In genomic region chr4:75779059-75779757, GRCh38 we compare ENCODE assay signal across 25 cellular contexts. TPM values are rescaled to one million over a fixed set of nuclear protein-coding genes. Genes with fewer than 3 reads are reported as not detected.
DNase-seq lines count a peak whose midpoint lies in the region; ATAC-seq and TF ChIP-seq lines count a peak whose summit lies in the region.
"Had no signal": no experiment of that assay in that cellular context is flagged by ENCODE, and none has a peak within 500 bp of the region (broad histone marks: within the 10 kb centered on the region; RNA-seq: fewer than 3 reads in every experiment).

No MANE protein-coding gene starts in this region.

- CTCF ChIA-PET in CD4-positive, alpha-beta memory T cell (lab: Charles Lee; ENCODE audit: partially characterized antibody): interaction anchor here (0.6 kb wide), 1 partner anchor 31 kb away, joined by 3 read pairs; no protein-coding TSS in a partner anchor
- CTCF ChIA-PET in WTC11 (lab: Charles Lee): no interaction called here

- no peak overlapping the region for H3K4me2 ChIP-seq in GM23338
- H3K4me2 ChIP-seq: BLaER1 had no signal

- H3K79me2 ChIP-seq in GM23338 (replicated peaks; ENCODE audit: insufficient read depth): no peaks in the 10 kb centered on the region; the same call in 1 of the 2 replicates

- 0 out of 2 replicates have a peak, but pooled peaks cover 2% of the 10 kb centered on the region for H3F3A ChIP-seq in GM23338 (replicated peaks; ENCODE audit: low read depth)

- DNase-seq in CD4-positive, alpha-beta memory T cell: no peak
- DNase-seq in WTC11 (ENCODE audit: low spot score) (no peak), GM23338 (ENCODE audit: low spot score) (no peak), 8988T (no peak), mucosa of gallbladder (ENCODE audit: low spot score) (no peak), T-helper 17 cell (no peak)
- DNase-seq: activated CD4-positive, alpha-beta T cell treated with anti-CD3 and anti-CD28 coated beads for 4 hours; aorta; colonic mucosa; effector CD8-positive, alpha-beta T cell; GOT3; KG1; midbrain; NCI-H1417; NCI-H2081 treated with DMSO at 0.1 percent for 48 hours; nephron progenitor cell; OCI-M1; stimulated activated naive CD8-positive, alpha-beta T cell treated with anti-CD3 and anti-CD28 coated beads, Interleukin-15, Interleukin-2, amounts not matched to agents 100 U/mL and 50 U/mL, for 24 hours; testis had no signal

- H3K4me3 Mint-ChIP-seq in CD4-positive, alpha-beta memory T cell: no peak overlapping the region
- no peak overlapping the region for H3K4me3 Mint-ChIP-seq in WTC11
- no peak overlapping the region for H3K4me3 Mint-ChIP-seq in GM23338
- H3K4me3 Mint-ChIP-seq in T-helper 17 cell: no peak overlapping the region
- H3K4me3 Mint-ChIP-seq: activated naive CD8-positive, alpha-beta T cell; nephron progenitor cell had no signal

- H3K4me1 ChIP-seq in CD4-positive, alpha-beta memory T cell (ENCODE audit: insufficient read depth, low read length): no peaks in the 10 kb centered on the region
- H3K4me1 ChIP-seq in GM23338 (ENCODE audit: insufficient read depth): no peaks in the 10 kb centered on the region
- H3K4me1 ChIP-seq: BLaER1, colonic mucosa, testis had no signal

- ATAC-seq in GM18861 (IDR thresholded peaks at IDR 0.05; ENCODE audit: unreplicated experiment) (peak; percentile 47), GM21786 (IDR thresholded peaks at IDR 0.05; ENCODE audit: unreplicated experiment) (peak; percentile 38), WTC11 (no peak), GM23338 (no peak), T-helper 17 cell (no peak)
- ATAC-seq: SK-N-SH treated with all-trans-retinoic acid at 6 μM for 48 hours; stimulated activated naive CD8-positive, alpha-beta T cell treated with anti-CD3 and anti-CD28 coated beads, Interleukin-15, Interleukin-2, amounts not matched to agents 100 U/mL and 50 U/mL, for 24 hours had no signal

- no peaks in the 10 kb centered on the region; the same call in 1 of the 2 replicates for H4K20me1 ChIP-seq in GM23338 (replicated peaks; ENCODE audit: insufficient read depth)
- H4K20me1 ChIP-seq: BLaER1 had no signal

- no peaks in the 10 kb centered on the region for H3K27me3 ChIP-seq in CD4-positive, alpha-beta memory T cell (ENCODE audit: insufficient read depth, low read length)
- H3K27me3 ChIP-seq in GM23338 (ENCODE audit: insufficient read depth): no peaks in the 10 kb centered on the region
- H3K27me3 ChIP-seq: BLaER1, colonic mucosa, testis had no signal

- no peaks in the 10 kb centered on the region for H3K9me3 ChIP-seq in CD4-positive, alpha-beta memory T cell (ENCODE audit: control insufficient read depth in 1 of 2, low read length in 2 of 2)
- no peaks in the 10 kb centered on the region for H3K9me3 ChIP-seq in T-helper 17 cell (ENCODE audit: control insufficient read depth, low read length, poor library complexity, severe bottlenecking)
- H3K9me3 ChIP-seq: colonic mucosa, testis had no signal

- no peaks in the 10 kb centered on the region for H3K27me3 Mint-ChIP-seq in CD4-positive, alpha-beta memory T cell
- H3K27me3 Mint-ChIP-seq in WTC11 (ENCODE audit: low read depth) (no peaks in the 10 kb centered on the region), GM23338 (ENCODE audit: insufficient read depth, low read depth, poor library complexity) (no peaks in the 10 kb centered on the region), T-helper 17 cell (no peaks in the 10 kb centered on the region)
- H3K27me3 Mint-ChIP-seq: activated naive CD8-positive, alpha-beta T cell had no signal

- peaks cover 27% of the 10 kb centered on the region for H3K36me3 ChIP-seq in CD4-positive, alpha-beta memory T cell (ENCODE audit: insufficient read depth, low read length)
- peaks cover 85% of the 10 kb centered on the region for H3K36me3 ChIP-seq in GM23338 (ENCODE audit: insufficient read depth)

- H3K36me3 Mint-ChIP-seq in CD4-positive, alpha-beta memory T cell: peaks cover 54 to 75% of the 10 kb centered on the region in 2 donors
- H3K36me3 Mint-ChIP-seq in WTC11 (peaks cover 78% of the 10 kb centered on the region), GM23338 (ENCODE audit: low read depth) (peaks cover 54% of the 10 kb centered on the region), T-helper 17 cell (ENCODE audit: low read depth) (peaks cover 29% of the 10 kb centered on the region)

- intact Hi-C loops in CD4-positive, alpha-beta memory T cell (cut with micrococcal nuclease): no loop called here

- POLR2A ChIA-PET in CD4-positive, alpha-beta memory T cell (lab: Charles Lee; ENCODE audit: partially characterized antibody): no interaction called here
- POLR2A ChIA-PET in WTC11 (lab: Charles Lee): no interaction called here

- TF ChIP-seq CTCF in WTC11 (IDR thresholded peaks at IDR 0.05) (no peak), GM23338 (conservative IDR thresholded peaks at IDR 0.05; ENCODE audit: low read depth in 2 of 2) (no peak)

- no peaks in the 10 kb centered on the region for H3K9me2 ChIP-seq in GM23338 (ENCODE audit: insufficient read depth)

- H3K4me3 ChIP-seq in CD4-positive, alpha-beta memory T cell (ENCODE audit: low read length in 2 of 2): no peak overlapping the region
- H3K4me3 ChIP-seq in GM23338: no peak overlapping the region
- H3K4me3 ChIP-seq: BLaER1, colonic mucosa, testis had no signal

- no peak overlapping the region for H3K27ac ChIP-seq in CD4-positive, alpha-beta memory T cell (ENCODE audit: low read depth, low read length)
- H3K27ac ChIP-seq in GM23338 (ENCODE audit: low read depth): no peak overlapping the region
- H3K27ac ChIP-seq: BLaER1, colonic mucosa, testis had no signal

- peak overlapping the region in 6 of 7 donors; percentile 9 to 78 (median 45) for H3K27ac Mint-ChIP-seq in CD4-positive, alpha-beta memory T cell
- H3K27ac Mint-ChIP-seq in WTC11: peak overlapping the region; percentile 6; the same call in 1 of the 2 replicates
- no peak overlapping the region for H3K27ac Mint-ChIP-seq in GM23338
- H3K27ac Mint-ChIP-seq in T-helper 17 cell: no peak overlapping the region
- H3K27ac Mint-ChIP-seq: activated naive CD8-positive, alpha-beta T cell; activated T-helper 2 cell treated with anti-CD3 and anti-CD28 coated beads, Interferon-gamma antibody, Interleukin-2, Interleukin-4, amounts not matched to agents 10 μg/mL and 5 μg/mL and 100 μg/mL, durations not matched to agents 14 hours and 24 hours and 36 hours; nephron progenitor cell had no signal

- H3K4me1 Mint-ChIP-seq in CD4-positive, alpha-beta memory T cell: peaks cover 1 to 7% (median 5%) of the 10 kb centered on the region in 4 donors
- H3K4me1 Mint-ChIP-seq in WTC11: no peaks in the 10 kb centered on the region
- no peaks in the 10 kb centered on the region for H3K4me1 Mint-ChIP-seq in GM23338
- H3K4me1 Mint-ChIP-seq in T-helper 17 cell: peaks cover 13% of the 10 kb centered on the region
- H3K4me1 Mint-ChIP-seq: nephron progenitor cell had no signal

- H2AFZ ChIP-seq in GM23338: no peak overlapping the region

- H3K9me3 Mint-ChIP-seq in CD4-positive, alpha-beta memory T cell: peaks cover 0 to 4% (median 0%) of the 10 kb centered on the region in 8 donors
- no peaks in the 10 kb centered on the region for H3K9me3 Mint-ChIP-seq in WTC11
- H3K9me3 Mint-ChIP-seq in GM23338: no peaks in the 10 kb centered on the region
- H3K9me3 Mint-ChIP-seq: nephron progenitor cell had no signal

TF ChIP-seq in WTC11, 78 proteins besides CTCF, POLR2A, EP300 and RAD21 (continues in another document):
- no peak for TF ChIP-seq FOXP4 (CRISPR knock-in tag; IDR thresholded peaks at IDR 0.05)
- no peak for TF ChIP-seq ZNF416 (CRISPR knock-in tag; IDR thresholded peaks at IDR 0.05)
- no peak for TF ChIP-seq ZNF396 (CRISPR knock-in tag; IDR thresholded peaks at IDR 0.05; ENCODE audit: borderline replicate concordance)
- no peak for TF ChIP-seq ZNF121 (CRISPR knock-in tag; IDR thresholded peaks at IDR 0.05)

TF ChIP-seq in GM23338, 12 proteins besides CTCF, POLR2A, EP300 and RAD21 (continues in another document):
- TF ChIP-seq EZH2phosphoT487 (IDR thresholded peaks at IDR 0.05; ENCODE audit: unreplicated experiment) (no peak), EZH2 (IDR thresholded peaks at IDR 0.05; ENCODE audit: low read depth, unreplicated experiment) (no peak), ZNF331 (CRISPR knock-in tag; IDR thresholded peaks at IDR 0.05; ENCODE audit: low read depth) (no peak), POLR2AphosphoS5 (IDR thresholded peaks at IDR 0.05; ENCODE audit: low read depth) (no peak), CREB1 (CRISPR knock-in tag; IDR thresholded peaks at IDR 0.05; ENCODE audit: low read depth) (no peak), STAT1 (IDR thresholded peaks at IDR 0.05; ENCODE audit: unreplicated experiment) (no peak)

RNA-seq across cellular contexts. Expression of gene USO1, which starts 54.8 kb away (rescaled TPM):
- 10 to 100 TPM; 48.6 to 49.4 TPM for total RNA-seq in CD4-positive, alpha-beta memory T cell
- polyA plus RNA-seq in CD4-positive, alpha-beta memory T cell: 10 to 100 TPM; 31.9 to 35.4 TPM
- total RNA-seq in WTC11 (2021): 134 to 162 TPM (median 141 TPM) in 3 replicates
- 241 and 277 TPM in 2 replicates for total RNA-seq in GM23338 (2014; rRNA removed; shearing (Covaris generic))
- polyA plus RNA-seq in GM23338 (2016; fragmentation: Nextera tagmentation; extraction: Ambion mirVana): 98.5 and 113 TPM in 2 replicates
- total RNA-seq in mucosa of gallbladder: 66.8 TPM
- 10 to 100 TPM; 24.0 to 27.8 TPM for total RNA-seq in T-helper 17 cell

Comparison
In these comparisons a context has a peak if more than half of its experiments do, and no peak if none do; other contexts are left out.
1. H3K27ac Mint-ChIP-seq: peak in CD4-positive, alpha-beta memory T cell (6 of 7) and WTC11 (single experiment); none in GM23338 (single experiment) and T-helper 17 cell (single experiment).
2. ATAC-seq: peak in GM18861 (single experiment) and GM21786 (single experiment); none in WTC11 (single experiment), GM23338 (single experiment) and T-helper 17 cell (single experiment).